Comparison of ENCODE assay signal across 2 cellular contexts in the genomic region with DNA sequence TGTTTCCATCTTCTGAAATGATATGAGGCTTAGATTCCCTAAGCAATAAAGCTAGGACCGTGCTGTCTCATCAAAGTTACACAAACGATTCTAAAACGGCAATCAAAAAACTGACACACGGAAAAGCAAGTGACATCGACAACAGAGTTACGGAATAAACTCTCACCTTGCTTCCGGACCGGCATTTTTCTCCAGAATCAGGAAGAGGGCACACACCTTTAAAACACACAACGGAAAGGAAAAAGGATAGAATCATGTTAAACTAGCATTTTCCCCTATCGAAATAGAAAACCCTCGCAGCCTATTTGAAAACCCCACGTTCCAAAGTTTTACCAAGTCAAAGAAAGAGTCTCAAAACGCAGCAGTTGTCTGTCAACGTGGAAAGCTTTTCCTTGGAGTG.
TF ChIP-seq lines count a peak whose summit lies in the region.

No MANE protein-coding gene starts in this region.

TF ChIP-seq in SK-N-SH, 30 proteins besides CTCF, POLR2A, EP300 and RAD21 (continued from another document):
- TF ChIP-seq SMC3 (IDR thresholded peaks at IDR 0.05; ENCODE audit: low read depth, low read length) (no peak), MXI1 (IDR thresholded peaks at IDR 0.05; ENCODE audit: low read depth, low read length) (no peak)
- TF ChIP-seq, protein P1, sequence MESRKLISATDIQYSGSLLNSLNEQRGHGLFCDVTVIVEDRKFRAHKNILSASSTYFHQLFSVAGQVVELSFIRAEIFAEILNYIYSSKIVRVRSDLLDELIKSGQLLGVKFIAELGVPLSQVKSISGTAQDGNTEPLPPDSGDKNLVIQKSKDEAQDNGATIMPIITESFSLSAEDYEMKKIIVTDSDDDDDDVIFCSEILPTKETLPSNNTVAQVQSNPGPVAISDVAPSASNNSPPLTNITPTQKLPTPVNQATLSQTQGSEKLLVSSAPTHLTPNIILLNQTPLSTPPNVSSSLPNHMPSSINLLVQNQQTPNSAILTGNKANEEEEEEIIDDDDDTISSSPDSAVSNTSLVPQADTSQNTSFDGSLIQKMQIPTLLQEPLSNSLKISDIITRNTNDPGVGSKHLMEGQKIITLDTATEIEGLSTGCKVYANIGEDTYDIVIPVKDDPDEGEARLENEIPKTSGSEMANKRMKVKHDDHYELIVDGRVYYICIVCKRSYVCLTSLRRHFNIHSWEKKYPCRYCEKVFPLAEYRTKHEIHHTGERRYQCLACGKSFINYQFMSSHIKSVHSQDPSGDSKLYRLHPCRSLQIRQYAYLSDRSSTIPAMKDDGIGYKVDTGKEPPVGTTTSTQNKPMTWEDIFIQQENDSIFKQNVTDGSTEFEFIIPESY (IDR thresholded peaks at IDR 0.05; ENCODE audit: borderline replicate concordance, low read depth) = no peak

TF ChIP-seq in SK-N-SH treated with all-trans-retinoic acid at 6 μM for 48 hours, 23 proteins besides CTCF, POLR2A, EP300 and RAD21 (continued from another document):
- no peak for TF ChIP-seq TSHZ2 (CRISPR knock-in tag; IDR thresholded peaks at IDR 0.05)
- no peak for TF ChIP-seq OSR1 (CRISPR knock-in tag; IDR thresholded peaks at IDR 0.05)
- TF ChIP-seq ZNF70 (CRISPR knock-in tag; IDR thresholded peaks at IDR 0.05) = no peak
- TF ChIP-seq, protein P2, sequence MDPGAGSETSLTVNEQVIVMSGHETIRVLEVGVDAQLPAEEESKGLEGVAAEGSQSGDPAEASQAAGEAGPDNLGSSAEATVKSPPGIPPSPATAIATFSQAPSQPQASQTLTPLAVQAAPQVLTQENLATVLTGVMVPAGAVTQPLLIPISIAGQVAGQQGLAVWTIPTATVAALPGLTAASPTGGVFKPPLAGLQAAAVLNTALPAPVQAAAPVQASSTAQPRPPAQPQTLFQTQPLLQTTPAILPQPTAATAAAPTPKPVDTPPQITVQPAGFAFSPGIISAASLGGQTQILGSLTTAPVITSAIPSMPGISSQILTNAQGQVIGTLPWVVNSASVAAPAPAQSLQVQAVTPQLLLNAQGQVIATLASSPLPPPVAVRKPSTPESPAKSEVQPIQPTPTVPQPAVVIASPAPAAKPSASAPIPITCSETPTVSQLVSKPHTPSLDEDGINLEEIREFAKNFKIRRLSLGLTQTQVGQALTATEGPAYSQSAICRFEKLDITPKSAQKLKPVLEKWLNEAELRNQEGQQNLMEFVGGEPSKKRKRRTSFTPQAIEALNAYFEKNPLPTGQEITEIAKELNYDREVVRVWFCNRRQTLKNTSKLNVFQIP (CRISPR knock-in tag; IDR thresholded peaks at IDR 0.05; ENCODE audit: borderline replicate concordance, low read depth) = no peak
- TF ChIP-seq, protein P3, sequence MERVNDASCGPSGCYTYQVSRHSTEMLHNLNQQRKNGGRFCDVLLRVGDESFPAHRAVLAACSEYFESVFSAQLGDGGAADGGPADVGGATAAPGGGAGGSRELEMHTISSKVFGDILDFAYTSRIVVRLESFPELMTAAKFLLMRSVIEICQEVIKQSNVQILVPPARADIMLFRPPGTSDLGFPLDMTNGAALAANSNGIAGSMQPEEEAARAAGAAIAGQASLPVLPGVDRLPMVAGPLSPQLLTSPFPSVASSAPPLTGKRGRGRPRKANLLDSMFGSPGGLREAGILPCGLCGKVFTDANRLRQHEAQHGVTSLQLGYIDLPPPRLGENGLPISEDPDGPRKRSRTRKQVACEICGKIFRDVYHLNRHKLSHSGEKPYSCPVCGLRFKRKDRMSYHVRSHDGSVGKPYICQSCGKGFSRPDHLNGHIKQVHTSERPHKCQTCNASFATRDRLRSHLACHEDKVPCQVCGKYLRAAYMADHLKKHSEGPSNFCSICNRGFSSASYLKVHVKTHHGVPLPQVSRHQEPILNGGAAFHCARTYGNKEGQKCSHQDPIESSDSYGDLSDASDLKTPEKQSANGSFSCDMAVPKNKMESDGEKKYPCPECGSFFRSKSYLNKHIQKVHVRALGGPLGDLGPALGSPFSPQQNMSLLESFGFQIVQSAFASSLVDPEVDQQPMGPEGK (CRISPR knock-in tag; IDR thresholded peaks at IDR 0.05; ENCODE audit: borderline replicate concordance) = no peak
- TF ChIP-seq TOX (CRISPR knock-in tag; IDR thresholded peaks at IDR 0.05; ENCODE audit: borderline replicate concordance) = no peak
